1 cellular context compared by ENCODE assay signal in the genomic region with DNA sequence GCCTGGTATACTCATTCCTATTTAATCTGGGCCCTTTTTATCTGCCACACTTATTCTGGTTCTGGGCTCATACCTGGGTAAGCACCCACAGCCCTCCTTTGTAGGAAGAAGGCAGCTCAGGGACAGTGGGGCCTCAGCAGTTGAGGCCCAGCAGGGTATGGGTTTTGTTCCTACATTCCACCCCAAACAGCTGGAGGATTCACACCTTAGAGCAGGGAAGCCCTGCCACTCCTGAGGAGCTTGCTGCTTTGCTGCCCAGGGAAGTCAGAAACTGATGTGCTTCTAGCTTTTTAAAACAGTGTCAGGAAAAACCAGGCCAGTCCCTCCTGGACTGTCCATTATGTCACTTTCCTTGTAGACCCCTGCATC.
TF ChIP-seq lines count a peak whose summit lies in the region.

No MANE protein-coding gene starts in this region.

TF ChIP-seq in HepG2, 621 proteins besides CTCF, POLR2A, EP300 and RAD21:
- TF ChIP-seq MXD4 (CRISPR knock-in tag; IDR thresholded peaks at IDR 0.05) (no peak), ZFAT (CRISPR knock-in tag; conservative IDR thresholded peaks at IDR 0.05) (0 out of 2 replicates have a peak, but pooled peaks have one; percentile 4)
